Comparison of ENCODE assay signal across 12 cellular contexts in the genomic region with DNA sequence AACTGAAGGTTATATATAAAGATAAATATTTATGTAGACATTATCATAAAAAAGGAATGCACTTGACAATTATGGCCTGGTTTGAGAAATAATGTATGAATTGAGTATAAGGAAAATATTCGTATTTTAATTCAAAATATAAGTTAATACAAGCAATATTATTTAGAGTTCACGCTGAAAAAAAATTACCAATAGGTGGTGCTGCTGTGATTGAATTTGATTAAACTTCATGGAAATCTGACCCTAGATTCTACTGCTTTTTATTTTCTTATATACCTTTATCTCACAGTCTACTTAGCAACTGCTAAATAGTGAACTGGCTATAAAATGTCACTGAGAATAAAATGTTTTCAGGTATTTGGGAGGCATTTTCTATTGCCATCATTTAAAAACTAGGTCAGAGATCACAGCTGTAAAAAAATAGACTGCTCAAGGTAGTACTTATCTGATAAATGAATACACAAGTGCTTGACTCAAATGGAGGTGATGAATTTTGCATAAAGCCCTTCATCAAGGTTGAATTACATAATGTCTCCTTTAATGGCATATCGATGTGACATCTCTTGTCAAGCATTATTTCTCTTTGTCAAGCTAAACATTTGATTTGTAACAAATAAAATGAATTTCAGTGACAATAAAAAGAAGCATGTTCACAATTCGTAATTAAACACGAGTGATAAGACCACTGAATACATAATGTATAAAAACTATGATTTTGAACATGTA.
DNase-seq lines count a peak whose midpoint lies in the region; ATAC-seq and TF ChIP-seq lines count a peak whose summit lies in the region.
"Had no signal": no experiment of that assay in that cellular context is flagged by ENCODE, and none has a peak within 500 bp of the region (broad histone marks: within the 10 kb centered on the region; RNA-seq: fewer than 3 reads in every experiment).

No MANE protein-coding gene starts in this region.

- TF ChIP-seq CTCF in BJ (IDR thresholded peaks at IDR 0.05; ENCODE audit: insufficient read depth, low read depth, low read length) = 0 out of 2 replicates have a peak, but pooled peaks have one; percentile 12

- H3K27me3 ChIP-seq in BJ (ENCODE audit: control insufficient read depth, insufficient read depth, low read length) = no peaks in the 10 kb centered on the region
- H3K27me3 ChIP-seq: left lung, tibial artery had no signal

- DNase-seq in BJ (ENCODE audit: low read depth) = no peak
- DNase-seq in Kasumi-1 (lab: John Stamatoyannopoulos, UW) = peak; percentile 12 to 36
- DNase-seq in foreskin melanocyte = peak; percentile 6
- no peak for DNase-seq in stimulated activated naive CD4-positive, alpha-beta T cell (lab: John Stamatoyannopoulos, UW)
- no peak for DNase-seq in mucosa of gallbladder (ENCODE audit: low spot score)
- no peak for DNase-seq in ureter (ENCODE audit: low spot score)
- DNase-seq: activated naive CD4-positive, alpha-beta T cell treated with anti-CD3 and anti-CD28 coated beads for 36 hours; erythroblast; left lung; tibial artery had no signal

- CTCF ChIA-PET in BJ (lab: Yijun Ruan, JAX) = no interaction called here

- H3K4me3 ChIP-seq in BJ (ENCODE audit: low read depth, low read length) = no peak overlapping the region
- H3K4me3 ChIP-seq: left lung, tibial artery had no signal

- POLR2A ChIA-PET in BJ (lab: Charles Lee) = no interaction called here

- ATAC-seq in SK-N-SH treated with all-trans-retinoic acid at 6 μM for 48 hours (0 out of 3 replicates have a peak, but pooled peaks have one; percentile 49), HG02981 (IDR thresholded peaks at IDR 0.05; ENCODE audit: unreplicated experiment) (no peak)
- ATAC-seq: left lung had no signal

- H3K36me3 ChIP-seq in BJ (ENCODE audit: control insufficient read depth, insufficient read depth, low read length) = no peaks in the 10 kb centered on the region
- H3K36me3 ChIP-seq: left lung, tibial artery had no signal

TF ChIP-seq in SK-N-SH treated with all-trans-retinoic acid at 6 μM for 48 hours, 23 proteins besides CTCF, POLR2A, EP300 and RAD21:
- TF ChIP-seq ZFP3 (CRISPR knock-in tag; IDR thresholded peaks at IDR 0.05) (no peak), OSR1 (CRISPR knock-in tag; IDR thresholded peaks at IDR 0.05) (no peak), RARB (CRISPR knock-in tag; IDR thresholded peaks at IDR 0.05) (no peak), GLIS3 (CRISPR knock-in tag; IDR thresholded peaks at IDR 0.05) (no peak), ZNF70 (CRISPR knock-in tag; IDR thresholded peaks at IDR 0.05) (no peak), ESRRG (CRISPR knock-in tag; IDR thresholded peaks at IDR 0.05) (no peak), SNAI2 (CRISPR knock-in tag; IDR thresholded peaks at IDR 0.05) (no peak), ZNF8 (CRISPR knock-in tag; IDR thresholded peaks at IDR 0.05) (no peak), ARNTL (CRISPR knock-in tag; IDR thresholded peaks at IDR 0.05; ENCODE audit: borderline replicate concordance, low read depth) (no peak), ISL1 (CRISPR knock-in tag; IDR thresholded peaks at IDR 0.05) (no peak), TCF4 (CRISPR knock-in tag; IDR thresholded peaks at IDR 0.05; ENCODE audit: borderline replicate concordance) (no peak)
- TF ChIP-seq, protein P1, sequence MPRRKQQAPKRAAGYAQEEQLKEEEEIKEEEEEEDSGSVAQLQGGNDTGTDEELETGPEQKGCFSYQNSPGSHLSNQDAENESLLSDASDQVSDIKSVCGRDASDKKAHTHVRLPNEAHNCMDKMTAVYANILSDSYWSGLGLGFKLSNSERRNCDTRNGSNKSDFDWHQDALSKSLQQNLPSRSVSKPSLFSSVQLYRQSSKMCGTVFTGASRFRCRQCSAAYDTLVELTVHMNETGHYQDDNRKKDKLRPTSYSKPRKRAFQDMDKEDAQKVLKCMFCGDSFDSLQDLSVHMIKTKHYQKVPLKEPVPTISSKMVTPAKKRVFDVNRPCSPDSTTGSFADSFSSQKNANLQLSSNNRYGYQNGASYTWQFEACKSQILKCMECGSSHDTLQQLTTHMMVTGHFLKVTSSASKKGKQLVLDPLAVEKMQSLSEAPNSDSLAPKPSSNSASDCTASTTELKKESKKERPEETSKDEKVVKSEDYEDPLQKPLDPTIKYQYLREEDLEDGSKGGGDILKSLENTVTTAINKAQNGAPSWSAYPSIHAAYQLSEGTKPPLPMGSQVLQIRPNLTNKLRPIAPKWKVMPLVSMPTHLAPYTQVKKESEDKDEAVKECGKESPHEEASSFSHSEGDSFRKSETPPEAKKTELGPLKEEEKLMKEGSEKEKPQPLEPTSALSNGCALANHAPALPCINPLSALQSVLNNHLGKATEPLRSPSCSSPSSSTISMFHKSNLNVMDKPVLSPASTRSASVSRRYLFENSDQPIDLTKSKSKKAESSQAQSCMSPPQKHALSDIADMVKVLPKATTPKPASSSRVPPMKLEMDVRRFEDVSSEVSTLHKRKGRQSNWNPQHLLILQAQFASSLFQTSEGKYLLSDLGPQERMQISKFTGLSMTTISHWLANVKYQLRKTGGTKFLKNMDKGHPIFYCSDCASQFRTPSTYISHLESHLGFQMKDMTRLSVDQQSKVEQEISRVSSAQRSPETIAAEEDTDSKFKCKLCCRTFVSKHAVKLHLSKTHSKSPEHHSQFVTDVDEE (CRISPR knock-in tag; IDR thresholded peaks at IDR 0.05) = no peak
- TF ChIP-seq, protein P2, sequence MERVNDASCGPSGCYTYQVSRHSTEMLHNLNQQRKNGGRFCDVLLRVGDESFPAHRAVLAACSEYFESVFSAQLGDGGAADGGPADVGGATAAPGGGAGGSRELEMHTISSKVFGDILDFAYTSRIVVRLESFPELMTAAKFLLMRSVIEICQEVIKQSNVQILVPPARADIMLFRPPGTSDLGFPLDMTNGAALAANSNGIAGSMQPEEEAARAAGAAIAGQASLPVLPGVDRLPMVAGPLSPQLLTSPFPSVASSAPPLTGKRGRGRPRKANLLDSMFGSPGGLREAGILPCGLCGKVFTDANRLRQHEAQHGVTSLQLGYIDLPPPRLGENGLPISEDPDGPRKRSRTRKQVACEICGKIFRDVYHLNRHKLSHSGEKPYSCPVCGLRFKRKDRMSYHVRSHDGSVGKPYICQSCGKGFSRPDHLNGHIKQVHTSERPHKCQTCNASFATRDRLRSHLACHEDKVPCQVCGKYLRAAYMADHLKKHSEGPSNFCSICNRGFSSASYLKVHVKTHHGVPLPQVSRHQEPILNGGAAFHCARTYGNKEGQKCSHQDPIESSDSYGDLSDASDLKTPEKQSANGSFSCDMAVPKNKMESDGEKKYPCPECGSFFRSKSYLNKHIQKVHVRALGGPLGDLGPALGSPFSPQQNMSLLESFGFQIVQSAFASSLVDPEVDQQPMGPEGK (CRISPR knock-in tag; IDR thresholded peaks at IDR 0.05; ENCODE audit: borderline replicate concordance) = no peak

Comparison
In these comparisons a context has a peak if more than half of its experiments do, and no peak if none do; other contexts are left out.
1. DNase-seq: peak in Kasumi-1 (2 of 2) and foreskin melanocyte (single experiment); none in BJ (single experiment), stimulated activated naive CD4-positive, alpha-beta T cell (0 of 6), mucosa of gallbladder (single experiment) and ureter (single experiment).